In genomic region chr1:215567491-215568286, GRCh38 we compare ENCODE assay signal across 8 cellular contexts. TPM values are rescaled to one million over a fixed set of nuclear protein-coding genes. Genes with fewer than 3 reads are reported as not detected.
DNase-seq lines count a peak whose midpoint lies in the region; ATAC-seq lines count a peak whose summit lies in the region.

No MANE protein-coding gene starts in this region.

- no peaks in the 10 kb centered on the region for H3K36me3 Mint-ChIP-seq in activated naive CD4-positive, alpha-beta T cell treated with anti-CD3 and anti-CD28 coated beads, Interleukin-2, amount 10 ng/mL, durations not matched to agents 7 days and 5 days

- CTCF ChIA-PET in activated naive CD4-positive, alpha-beta T cell treated with anti-CD3 and anti-CD28 coated beads, Interleukin-2, amount 10 ng/mL, durations not matched to agents 7 days and 5 days (lab: Charles Lee): no interaction called here

- DNase-seq in DMS153 (lab: John Stamatoyannopoulos, UW) (peak; percentile 66), HPDE6-E6E7 (ENCODE audit: extremely low spot score) (peak; percentile 26), NOMO-1 treated with dmso at 0.1 percent for 144 hours (lab: John Stamatoyannopoulos, UW; ENCODE audit: unreplicated experiment) (peak; percentile 5), germinal center (ENCODE audit: low spot score) (peak; percentile 44), nucleus accumbens (lab: John Stamatoyannopoulos, UW) (peak in 48 of 56 donors; percentile 18 to 85 (median 54)), ureter (ENCODE audit: low spot score) (peak; percentile 43)
- peak; percentile 56 for DNase-seq in activated naive CD4-positive, alpha-beta T cell treated with anti-CD3 and anti-CD28 coated beads, Interleukin-2, amount 10 ng/mL, durations not matched to agents 7 days and 5 days

- H3K4me1 Mint-ChIP-seq in activated naive CD4-positive, alpha-beta T cell treated with anti-CD3 and anti-CD28 coated beads, Interleukin-2, amount 10 ng/mL, durations not matched to agents 7 days and 5 days: peaks cover 25% of the 10 kb centered on the region

- H3K27ac Mint-ChIP-seq in activated naive CD4-positive, alpha-beta T cell treated with anti-CD3 and anti-CD28 coated beads, Interleukin-2, amount 10 ng/mL, durations not matched to agents 7 days and 5 days: peak overlapping the region; percentile 80

- peaks cover 6% of the 10 kb centered on the region for H3K27me3 Mint-ChIP-seq in activated naive CD4-positive, alpha-beta T cell treated with anti-CD3 and anti-CD28 coated beads, Interleukin-2, amount 10 ng/mL, durations not matched to agents 7 days and 5 days

- peak; percentile 62 for ATAC-seq in GM21381 (IDR thresholded peaks at IDR 0.05; ENCODE audit: unreplicated experiment)

- peak overlapping the region; percentile 94 for H3K4me3 Mint-ChIP-seq in activated naive CD4-positive, alpha-beta T cell treated with anti-CD3 and anti-CD28 coated beads, Interleukin-2, amount 10 ng/mL, durations not matched to agents 7 days and 5 days

- H3K9me3 Mint-ChIP-seq in activated naive CD4-positive, alpha-beta T cell treated with anti-CD3 and anti-CD28 coated beads, Interleukin-2, amount 10 ng/mL, durations not matched to agents 7 days and 5 days: no peaks in the 10 kb centered on the region

RNA-seq across cellular contexts. Expression of gene KCTD3, which starts 0.6 kb away (rescaled TPM):
- 65.6 TPM for total RNA-seq in ureter

Comparison
In these comparisons a context has a peak if more than half of its experiments do, and no peak if none do; other contexts are left out.
1. Peak in every context shown above with its lines: DNase-seq and ATAC-seq.
2. DNase-seq: peak in every context shown above with its lines; median percentile 66 in DMS153; 56 in activated naive CD4-positive, alpha-beta T cell treated with anti-CD3 and anti-CD28 coated beads, Interleukin-2, amount 10 ng/mL, durations not matched to agents 7 days and 5 days; 54 in nucleus accumbens; 44 in germinal center; 43 in ureter; 26 in HPDE6-E6E7; 5 in NOMO-1 treated with dmso at 0.1 percent for 144 hours.